Comparison of ENCODE assay signal across 3 cellular contexts in the genomic region with DNA sequence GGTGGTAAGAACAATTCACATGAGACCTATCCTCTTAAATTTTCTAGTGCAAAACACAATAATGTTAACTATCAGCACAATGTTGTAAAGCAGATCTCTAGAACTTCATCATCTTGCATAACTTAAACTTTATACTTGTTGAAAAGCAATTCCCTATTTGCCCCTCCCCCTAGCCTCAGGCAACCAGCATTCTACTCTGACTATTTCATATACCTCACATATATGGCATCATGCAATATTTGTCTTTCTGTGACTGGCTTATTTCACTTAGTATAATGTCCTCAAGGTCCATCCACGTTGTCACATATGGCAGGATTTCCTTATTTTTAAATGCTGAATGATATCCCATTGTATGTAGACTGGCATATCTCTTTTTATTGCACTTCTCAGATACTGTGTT.
"Had no signal": no experiment of that assay in that cellular context is flagged by ENCODE, and none has a peak within 500 bp of the region (broad histone marks: within the 10 kb centered on the region; RNA-seq: fewer than 3 reads in every experiment).

No MANE protein-coding gene starts in this region.

- H3K4me3 ChIP-seq: GM12878 had no signal

- DNase-seq: GDM1, GF-D8 had no signal
